ENCODE assay signal across 10 cellular contexts in genomic region chr22:21020802-21021429, GRCh38. TPM values are rescaled to one million over a fixed set of nuclear protein-coding genes. Genes with fewer than 3 reads are reported as not detected.
DNase-seq lines count a peak whose midpoint lies in the region; ATAC-seq and TF ChIP-seq lines count a peak whose summit lies in the region.
"Had no signal": no experiment of that assay in that cellular context is flagged by ENCODE, and none has a peak within 500 bp of the region (broad histone marks: within the 10 kb centered on the region; RNA-seq: fewer than 3 reads in every experiment).

No MANE protein-coding gene starts in this region.

- ATAC-seq in GM21723 (IDR thresholded peaks at IDR 0.05; ENCODE audit: unreplicated experiment) = no peak
- no peak for ATAC-seq in sciatic nerve

- peaks cover 5% of the 10 kb centered on the region for H3K27me3 ChIP-seq in AG04450 (ENCODE audit: control insufficient read depth, insufficient read depth, low read length)

- POLR2A ChIA-PET in AG04450 (lab: Yijun Ruan, JAX) = no interaction called here

- DNase-seq in AG04450 (ENCODE audit: low read depth, low spot score) (no peak), EH (ENCODE audit: low read depth) (peak; percentile 36), NOMO-1 (lab: John Stamatoyannopoulos, UW; ENCODE audit: unreplicated experiment in 2 of 2) (peak; percentile 15 to 19), fibroblast of villous mesenchyme (ENCODE audit: low read depth) (peak; percentile 26), NCI-H2227 (lab: John Stamatoyannopoulos, UW; ENCODE audit: unreplicated experiment) (no peak), sciatic nerve (ENCODE audit: low spot score) (no peak)
- DNase-seq in stimulated activated naive CD4-positive, alpha-beta T cell (lab: John Stamatoyannopoulos, UW) = no peak
- DNase-seq: islet precursor cell had no signal

- H3K4me3 ChIP-seq in AG04450 (ENCODE audit: low read depth, low read length) = no peak overlapping the region
- no peak overlapping the region for H3K4me3 ChIP-seq in fibroblast of villous mesenchyme (ENCODE audit: low read depth, low read length)

- CTCF ChIA-PET in AG04450 (lab: Charles Lee) = interaction anchor here (0.6 to 1.8 kb wide), 3 partner anchors 17 to 41 kb away, joined by 3 to 4 read pairs (median 3); no protein-coding TSS in a partner anchor

- H3K9me3 ChIP-seq in AG04450 (ENCODE audit: control insufficient read depth, insufficient read depth, low read length) = peaks cover under 1% of the 10 kb centered on the region; the same call in 1 of the 2 replicates

- H3K27ac ChIP-seq in AG04450 (ENCODE audit: low read depth, low read length) = no peak overlapping the region

- intact Hi-C loops in sciatic nerve (cut with DNase I) = no loop called here

- peak; percentile 34 for TF ChIP-seq CTCF in AG04450 (IDR thresholded peaks at IDR 0.05; ENCODE audit: low read depth, low read length)
- peak; percentile 62 for TF ChIP-seq CTCF in fibroblast of villous mesenchyme (IDR thresholded peaks at IDR 0.05; ENCODE audit: insufficient read depth, low read depth, low read length)

RNA-seq across cellular contexts. Expression of gene P2RX6, which starts 6.0 kb away (rescaled TPM):
- 1.7 and 1.9 TPM in 2 replicates for polyA plus RNA-seq in AG04450 (2011; rRNA removed)
- 1.3 and 2.6 TPM in 2 replicates for polyA minus RNA-seq in AG04450 (2011; rRNA and poly(A)+ RNA removed)
- total RNA-seq in fibroblast of villous mesenchyme (1.3 and 3.5 TPM in 2 replicates), sciatic nerve (2.3 TPM)

RNA-seq across cellular contexts. Expression of gene SLC7A4, which starts 11.4 kb away (rescaled TPM):
- 0.11 and 0.24 TPM in 2 replicates for polyA plus RNA-seq in AG04450 (2011; rRNA removed)
- polyA minus RNA-seq in AG04450 (2011; rRNA and poly(A)+ RNA removed) = 0.30 TPM in 1 of 2 replicates, not detected in the other
- total RNA-seq in fibroblast of villous mesenchyme (0.32 and 2.2 TPM in 2 replicates), sciatic nerve (0.89 TPM)
- total RNA-seq: NCI-H460 had no signal

RNA-seq across cellular contexts. Expression of gene THAP7, which starts 19.0 kb away (rescaled TPM):
- polyA plus RNA-seq in AG04450 (2011; rRNA removed) = 12.5 and 15.1 TPM in 2 replicates
- 9.7 and 12.3 TPM in 2 replicates for polyA minus RNA-seq in AG04450 (2011; rRNA and poly(A)+ RNA removed)
- total RNA-seq in fibroblast of villous mesenchyme (21.6 and 22.9 TPM in 2 replicates), sciatic nerve (21.9 TPM)

RNA-seq across cellular contexts. Expression of gene LRRC74B, which starts 24.8 kb away (rescaled TPM):
- polyA plus RNA-seq in AG04450 (2011; rRNA removed) = not detected in 2 replicates
- polyA minus RNA-seq in AG04450 (2011; rRNA and poly(A)+ RNA removed) = not detected in 2 replicates
- total RNA-seq in fibroblast of villous mesenchyme (not detected in 2 replicates), sciatic nerve (not detected)
- total RNA-seq: NCI-H460 had no signal

RNA-seq across cellular contexts. Expression of gene LZTR1, which starts 38.8 kb away (rescaled TPM):
- polyA plus RNA-seq in AG04450 (2011; rRNA removed) = 28.3 and 32.3 TPM in 2 replicates
- 51.6 and 64.2 TPM in 2 replicates for polyA minus RNA-seq in AG04450 (2011; rRNA and poly(A)+ RNA removed)
- total RNA-seq in fibroblast of villous mesenchyme (55.1 and 60.9 TPM in 2 replicates), sciatic nerve (72.9 TPM)

Comparison
In these comparisons a context has a peak if more than half of its experiments do, and no peak if none do; other contexts are left out.
1. DNase-seq: peak in EH (single experiment), NOMO-1 (2 of 2) and fibroblast of villous mesenchyme (single experiment); none in AG04450 (single experiment), NCI-H2227 (single experiment), stimulated activated naive CD4-positive, alpha-beta T cell (0 of 6) and sciatic nerve (single experiment).